In genomic region chr19:44752816-44753618, GRCh38 we compare ENCODE assay signal across 1 cellular context.
A peak's percentile ranks its signal among the peaks of the same experiment; 100 is the strongest.
TF ChIP-seq lines count a peak whose summit lies in the region.

No MANE protein-coding gene starts in this region.

TF ChIP-seq in K562, 482 proteins besides CTCF, POLR2A, EP300 and RAD21 (continued from another document and continues in another):
- TF ChIP-seq, protein P1, sequence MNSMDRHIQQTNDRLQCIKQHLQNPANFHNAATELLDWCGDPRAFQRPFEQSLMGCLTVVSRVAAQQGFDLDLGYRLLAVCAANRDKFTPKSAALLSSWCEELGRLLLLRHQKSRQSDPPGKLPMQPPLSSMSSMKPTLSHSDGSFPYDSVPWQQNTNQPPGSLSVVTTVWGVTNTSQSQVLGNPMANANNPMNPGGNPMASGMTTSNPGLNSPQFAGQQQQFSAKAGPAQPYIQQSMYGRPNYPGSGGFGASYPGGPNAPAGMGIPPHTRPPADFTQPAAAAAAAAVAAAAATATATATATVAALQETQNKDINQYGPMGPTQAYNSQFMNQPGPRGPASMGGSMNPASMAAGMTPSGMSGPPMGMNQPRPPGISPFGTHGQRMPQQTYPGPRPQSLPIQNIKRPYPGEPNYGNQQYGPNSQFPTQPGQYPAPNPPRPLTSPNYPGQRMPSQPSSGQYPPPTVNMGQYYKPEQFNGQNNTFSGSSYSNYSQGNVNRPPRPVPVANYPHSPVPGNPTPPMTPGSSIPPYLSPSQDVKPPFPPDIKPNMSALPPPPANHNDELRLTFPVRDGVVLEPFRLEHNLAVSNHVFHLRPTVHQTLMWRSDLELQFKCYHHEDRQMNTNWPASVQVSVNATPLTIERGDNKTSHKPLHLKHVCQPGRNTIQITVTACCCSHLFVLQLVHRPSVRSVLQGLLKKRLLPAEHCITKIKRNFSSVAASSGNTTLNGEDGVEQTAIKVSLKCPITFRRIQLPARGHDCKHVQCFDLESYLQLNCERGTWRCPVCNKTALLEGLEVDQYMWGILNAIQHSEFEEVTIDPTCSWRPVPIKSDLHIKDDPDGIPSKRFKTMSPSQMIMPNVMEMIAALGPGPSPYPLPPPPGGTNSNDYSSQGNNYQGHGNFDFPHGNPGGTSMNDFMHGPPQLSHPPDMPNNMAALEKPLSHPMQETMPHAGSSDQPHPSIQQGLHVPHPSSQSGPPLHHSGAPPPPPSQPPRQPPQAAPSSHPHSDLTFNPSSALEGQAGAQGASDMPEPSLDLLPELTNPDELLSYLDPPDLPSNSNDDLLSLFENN (IDR thresholded peaks at IDR 0.05; ENCODE audit: low read depth in 2 of 2, low read length in 2 of 2): peak in 1 of 2 experiments; percentile 93; a peak in 2 of 4 replicates
- TF ChIP-seq ZNF277 (CRISPR knock-in tag; IDR thresholded peaks at IDR 0.05; ENCODE audit: borderline replicate concordance) (no peak), CHD1 (IDR thresholded peaks at IDR 0.05; ENCODE audit: low read length) (no peak), ZNF175 (CRISPR knock-in tag; IDR thresholded peaks at IDR 0.05; ENCODE audit: low read depth) (peak; percentile 66; the same call in 1 of the 2 replicates), HOMEZ (CRISPR knock-in tag; IDR thresholded peaks at IDR 0.05) (no peak), TGIF2 (CRISPR knock-in tag; IDR thresholded peaks at IDR 0.05) (no peak), ELK3 (CRISPR knock-in tag; IDR thresholded peaks at IDR 0.05) (no peak), JUN (IDR thresholded peaks at IDR 0.05; ENCODE audit: borderline replicate concordance, low read depth, low read length) (peak; percentile 84), JUN (CRISPR knock-in tag; IDR thresholded peaks at IDR 0.05; ENCODE audit: borderline replicate concordance) (no peak; the same call in 1 of the 2 replicates), AFF1 (IDR thresholded peaks at IDR 0.05; ENCODE audit: low read depth in 1 of 2, partially characterized antibody in 2 of 2) (peak in 1 of 2 experiments; percentile 90), HDAC3 (IDR thresholded peaks at IDR 0.05; ENCODE audit: borderline replicate concordance, partially characterized antibody) (peak; percentile 96), CREB1 (IDR thresholded peaks at IDR 0.05) (peak; percentile 88), CREB1 (CRISPR knock-in tag; IDR thresholded peaks at IDR 0.05) (peak; percentile 85), MED1 (CRISPR knock-in tag; IDR thresholded peaks at IDR 0.05; ENCODE audit: borderline replicate concordance) (no peak), HMGXB4 (CRISPR knock-in tag; IDR thresholded peaks at IDR 0.05) (no peak), MEIS2 (IDR thresholded peaks at IDR 0.05; ENCODE audit: partially characterized antibody) (peak; percentile 98), NFE2 (IDR thresholded peaks at IDR 0.05; ENCODE audit: low read depth) (peak; percentile 60; the same call in 1 of the 2 replicates), KLF10 (CRISPR knock-in tag; IDR thresholded peaks at IDR 0.05) (no peak), SP1 (CRISPR knock-in tag; IDR thresholded peaks at IDR 0.05) (peak; percentile 28; the same call in 1 of the 2 replicates), SNRNP70 (optimal IDR thresholded peaks at IDR 0.05; ENCODE audit: low read depth, low read length) (no peak), MXI1 (IDR thresholded peaks at IDR 0.05; ENCODE audit: low read depth, low read length) (0 out of 2 replicates have a peak, but pooled peaks have one; percentile 21), ZBTB2 (IDR thresholded peaks at IDR 0.05) (peak; percentile 86), ZKSCAN1 (IDR thresholded peaks at IDR 0.05; ENCODE audit: low read depth, low read length) (peak; percentile 56; the same call in 1 of the 2 replicates), TAF7 (tag; IDR thresholded peaks at IDR 0.05) (no peak), HNRNPUL1 (IDR thresholded peaks at IDR 0.05; ENCODE audit: low read length) (no peak), HDAC1 (IDR thresholded peaks at IDR 0.05) (peak; percentile 58 to 99; a peak in 3 of 4 replicates), ATF1 (CRISPR knock-in tag; IDR thresholded peaks at IDR 0.05) (no peak), ATF1 (tag; IDR thresholded peaks at IDR 0.05) (peak; percentile 90), THRA (IDR thresholded peaks at IDR 0.05) (no peak), CTCFL (IDR thresholded peaks at IDR 0.05; ENCODE audit: borderline replicate concordance, insufficient read depth, low read depth, low read length, poor library complexity, severe bottlenecking) (no peak)
- TF ChIP-seq, protein P2, sequence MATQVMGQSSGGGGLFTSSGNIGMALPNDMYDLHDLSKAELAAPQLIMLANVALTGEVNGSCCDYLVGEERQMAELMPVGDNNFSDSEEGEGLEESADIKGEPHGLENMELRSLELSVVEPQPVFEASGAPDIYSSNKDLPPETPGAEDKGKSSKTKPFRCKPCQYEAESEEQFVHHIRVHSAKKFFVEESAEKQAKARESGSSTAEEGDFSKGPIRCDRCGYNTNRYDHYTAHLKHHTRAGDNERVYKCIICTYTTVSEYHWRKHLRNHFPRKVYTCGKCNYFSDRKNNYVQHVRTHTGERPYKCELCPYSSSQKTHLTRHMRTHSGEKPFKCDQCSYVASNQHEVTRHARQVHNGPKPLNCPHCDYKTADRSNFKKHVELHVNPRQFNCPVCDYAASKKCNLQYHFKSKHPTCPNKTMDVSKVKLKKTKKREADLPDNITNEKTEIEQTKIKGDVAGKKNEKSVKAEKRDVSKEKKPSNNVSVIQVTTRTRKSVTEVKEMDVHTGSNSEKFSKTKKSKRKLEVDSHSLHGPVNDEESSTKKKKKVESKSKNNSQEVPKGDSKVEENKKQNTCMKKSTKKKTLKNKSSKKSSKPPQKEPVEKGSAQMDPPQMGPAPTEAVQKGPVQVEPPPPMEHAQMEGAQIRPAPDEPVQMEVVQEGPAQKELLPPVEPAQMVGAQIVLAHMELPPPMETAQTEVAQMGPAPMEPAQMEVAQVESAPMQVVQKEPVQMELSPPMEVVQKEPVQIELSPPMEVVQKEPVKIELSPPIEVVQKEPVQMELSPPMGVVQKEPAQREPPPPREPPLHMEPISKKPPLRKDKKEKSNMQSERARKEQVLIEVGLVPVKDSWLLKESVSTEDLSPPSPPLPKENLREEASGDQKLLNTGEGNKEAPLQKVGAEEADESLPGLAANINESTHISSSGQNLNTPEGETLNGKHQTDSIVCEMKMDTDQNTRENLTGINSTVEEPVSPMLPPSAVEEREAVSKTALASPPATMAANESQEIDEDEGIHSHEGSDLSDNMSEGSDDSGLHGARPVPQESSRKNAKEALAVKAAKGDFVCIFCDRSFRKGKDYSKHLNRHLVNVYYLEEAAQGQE (CRISPR knock-in tag; IDR thresholded peaks at IDR 0.05; ENCODE audit: low read depth): no peak
- TF ChIP-seq, protein P3, sequence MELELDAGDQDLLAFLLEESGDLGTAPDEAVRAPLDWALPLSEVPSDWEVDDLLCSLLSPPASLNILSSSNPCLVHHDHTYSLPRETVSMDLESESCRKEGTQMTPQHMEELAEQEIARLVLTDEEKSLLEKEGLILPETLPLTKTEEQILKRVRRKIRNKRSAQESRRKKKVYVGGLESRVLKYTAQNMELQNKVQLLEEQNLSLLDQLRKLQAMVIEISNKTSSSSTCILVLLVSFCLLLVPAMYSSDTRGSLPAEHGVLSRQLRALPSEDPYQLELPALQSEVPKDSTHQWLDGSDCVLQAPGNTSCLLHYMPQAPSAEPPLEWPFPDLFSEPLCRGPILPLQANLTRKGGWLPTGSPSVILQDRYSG (tag; conservative IDR thresholded peaks at IDR 0.05; ENCODE audit: low read depth): no peak
